In the genomic region with DNA sequence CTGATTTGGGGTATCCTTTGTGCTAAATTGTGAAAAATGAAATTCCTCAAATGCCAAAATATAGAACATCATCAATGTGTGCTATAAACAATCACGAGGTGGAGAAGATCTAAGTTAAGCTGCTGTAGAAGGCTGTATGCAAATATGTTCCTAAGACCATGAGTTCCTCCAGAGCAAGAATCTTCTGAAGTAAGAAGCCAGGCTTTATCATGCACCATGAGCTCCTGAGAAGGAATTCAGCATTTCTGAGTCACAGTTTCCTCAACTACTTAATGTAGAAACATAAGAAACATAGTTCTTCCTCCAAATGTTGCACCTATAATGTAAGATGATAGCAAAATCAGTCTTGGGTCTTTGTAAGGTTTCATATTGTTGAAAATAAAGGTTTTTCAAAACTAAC, we compare ENCODE assay signal across 18 cellular contexts.
"Had no signal": no experiment of that assay in that cellular context is flagged by ENCODE, and none has a peak within 500 bp of the region (broad histone marks: within the 10 kb centered on the region; RNA-seq: fewer than 3 reads in every experiment).

No MANE protein-coding gene starts in this region.

- H3K27ac ChIP-seq: coronary artery, epithelial cell of prostate, tibial artery had no signal

- H3K4me3 ChIP-seq: coronary artery, mucosa of descending colon, tibial artery had no signal

- ATAC-seq: activated T-cell treated with anti-CD3 and anti-CD28 coated beads, Interleukin-2, amount 50 U/mL, for 4 hours; mucosa of descending colon; natural killer cell; right cardiac atrium; stimulated activated effector memory CD8-positive, alpha-beta T cell treated with anti-CD3 and anti-CD28 coated beads, Interleukin-12 subunit alpha, Interleukin-12 subunit beta, amount 100 ng/mL, for 72 hours had no signal

- H3K27me3 Mint-ChIP-seq: activated naive CD8-positive, alpha-beta T cell had no signal

- DNase-seq: activated CD4-positive, alpha-beta memory T cell treated with anti-CD3 and anti-CD28 coated beads for 36 hours; activated gamma-delta T cell; activated T-cell treated with anti-CD3 and anti-CD28 coated beads, Interleukin-2, amount 50 U/mL, for 4 hours; anterior cingulate cortex; effector CD8-positive, alpha-beta T cell; immature natural killer cell; mammary epithelial cell; mucosa of descending colon; natural killer cell; nucleus accumbens; right cardiac atrium; SW 1271; tibial artery had no signal

- H3K36me3 Mint-ChIP-seq: activated CD4-positive, alpha-beta memory T cell treated with anti-CD3 and anti-CD28 coated beads for 36 hours; activated naive CD8-positive, alpha-beta T cell; immature natural killer cell; natural killer cell; stimulated activated effector memory CD8-positive, alpha-beta T cell treated with anti-CD3 and anti-CD28 coated beads, Interleukin-12 subunit alpha, Interleukin-12 subunit beta, amount 100 ng/mL, for 72 hours had no signal

- H3K4me3 Mint-ChIP-seq: activated CD4-positive, alpha-beta memory T cell treated with anti-CD3 and anti-CD28 coated beads for 36 hours; activated naive CD8-positive, alpha-beta T cell; activated T-cell treated with anti-CD3 and anti-CD28 coated beads, Interleukin-2, amount 50 U/mL, for 4 hours; immature natural killer cell; natural killer cell; stimulated activated effector memory CD8-positive, alpha-beta T cell treated with anti-CD3 and anti-CD28 coated beads, Interleukin-12 subunit alpha, Interleukin-12 subunit beta, amount 100 ng/mL, for 72 hours; T-helper 2 cell treated with Interferon-gamma antibody and Interleukin-4, amounts not matched to agents 5 μg/mL and 100 μg/mL, for 36 hours had no signal

- H3K27ac Mint-ChIP-seq: activated CD4-positive, alpha-beta memory T cell treated with anti-CD3 and anti-CD28 coated beads for 36 hours; activated naive CD8-positive, alpha-beta T cell; immature natural killer cell; natural killer cell; stimulated activated effector memory CD8-positive, alpha-beta T cell treated with anti-CD3 and anti-CD28 coated beads, Interleukin-12 subunit alpha, Interleukin-12 subunit beta, amount 100 ng/mL, for 72 hours; T-helper 2 cell treated with Interferon-gamma antibody and Interleukin-4, amounts not matched to agents 5 μg/mL and 100 μg/mL, for 36 hours had no signal

- H3K9me3 Mint-ChIP-seq: activated T-cell treated with anti-CD3 and anti-CD28 coated beads, Interleukin-2, amount 50 U/mL, for 4 hours; immature natural killer cell; natural killer cell; stimulated activated effector memory CD8-positive, alpha-beta T cell treated with anti-CD3 and anti-CD28 coated beads, Interleukin-12 subunit alpha, Interleukin-12 subunit beta, amount 100 ng/mL, for 72 hours; T-helper 2 cell treated with Interferon-gamma antibody and Interleukin-4, amounts not matched to agents 5 μg/mL and 100 μg/mL, for 36 hours had no signal

- H3K4me1 ChIP-seq: tibial artery had no signal

- H3K4me1 Mint-ChIP-seq: immature natural killer cell; stimulated activated effector memory CD8-positive, alpha-beta T cell treated with anti-CD3 and anti-CD28 coated beads, Interleukin-12 subunit alpha, Interleukin-12 subunit beta, amount 100 ng/mL, for 72 hours had no signal

- H3K27me3 ChIP-seq: tibial artery had no signal

- H3K9me3 ChIP-seq: mucosa of descending colon, tibial artery had no signal

- H3K36me3 ChIP-seq: tibial artery had no signal
